25 cellular contexts compared by ENCODE assay signal in genomic region chr6:38156818-38157565, GRCh38.
"Had no signal": no experiment of that assay in that cellular context is flagged by ENCODE, and none has a peak within 500 bp of the region (broad histone marks: within the 10 kb centered on the region; RNA-seq: fewer than 3 reads in every experiment).

No MANE protein-coding gene starts in this region.

- H3K9me3 ChIP-seq: adrenal gland, body of pancreas, colonic mucosa, left ventricle myocardium inferior, right atrium auricular region had no signal

- H3K27ac Mint-ChIP-seq: activated B cell treated with CpG ODN at 0.5 μM for 24 hours; activated CD4-positive, alpha-beta T cell treated with anti-CD3 and anti-CD28 coated beads for 36 hours; activated naive CD8-positive, alpha-beta T cell treated with anti-CD3 and anti-CD28 coated beads for 36 hours; T-cell; T-helper 2 cell treated with Interferon-gamma antibody and Interleukin-4, amounts not matched to agents 5 μg/mL and 100 μg/mL, for 36 hours had no signal

- H3K4me1 Mint-ChIP-seq: activated B cell treated with CpG ODN at 0.5 μM for 24 hours; activated CD4-positive, alpha-beta T cell treated with anti-CD3 and anti-CD28 coated beads for 36 hours; activated naive CD8-positive, alpha-beta T cell treated with anti-CD3 and anti-CD28 coated beads for 36 hours had no signal

- DNase-seq: activated B cell treated with CpG ODN at 0.5 μM for 24 hours; activated CD4-positive, alpha-beta T cell treated with anti-CD3 and anti-CD28 coated beads for 36 hours; activated CD4-positive, alpha-beta T cell treated with anti-CD3 and anti-CD28 coated beads, Interleukin-2, amount 50 U/mL, for 48 hours; activated CD8-positive, alpha-beta memory T cell treated with anti-CD3 and anti-CD28 coated beads for 24 hours; activated naive CD4-positive, alpha-beta T cell; activated naive CD8-positive, alpha-beta T cell treated with anti-CD3 and anti-CD28 coated beads for 36 hours; activated T-cell treated with anti-CD3 and anti-CD28 coated beads, Interleukin-2, amount 50 U/mL, for 1 hour; adrenal gland; aorta; body of pancreas; cerebellar nuclear complex; colonic mucosa; effector CD8-positive, alpha-beta T cell; glutamatergic neuron; left ventricle myocardium inferior; mammary epithelial cell; midbrain; naive thymus-derived CD4-positive, alpha-beta T cell; stimulated activated CD4-positive, alpha-beta T cell treated with anti-CD3 and anti-CD28 coated beads, Interleukin-15, amount 100 ng/mL, for 24 hours; stimulated activated CD4-positive, alpha-beta T cell treated with anti-CD3 and anti-CD28 coated beads, Interleukin-2, amount 100 ng/mL, for 24 hours; stimulated activated naive CD4-positive, alpha-beta T cell; T-cell had no signal

- H3K27me3 ChIP-seq: adrenal gland, body of pancreas, colonic mucosa, right atrium auricular region, tibial nerve had no signal

- H3K4me1 ChIP-seq: adrenal gland, colonic mucosa had no signal

- H3K36me3 ChIP-seq: colonic mucosa had no signal

- H3K4me3 ChIP-seq: adrenal gland, body of pancreas, colonic mucosa, left ventricle myocardium inferior, right atrium auricular region, tibial nerve had no signal

- ATAC-seq: activated CD4-positive, alpha-beta T cell treated with anti-CD3 and anti-CD28 coated beads for 36 hours; body of pancreas; naive thymus-derived CD4-positive, alpha-beta T cell; T-cell had no signal

- H3K4me3 Mint-ChIP-seq: activated B cell treated with CpG ODN at 0.5 μM for 24 hours; activated CD4-positive, alpha-beta T cell treated with anti-CD3 and anti-CD28 coated beads for 36 hours; activated naive CD8-positive, alpha-beta T cell treated with anti-CD3 and anti-CD28 coated beads for 36 hours; naive thymus-derived CD4-positive, alpha-beta T cell; T-cell; T-helper 2 cell treated with Interferon-gamma antibody and Interleukin-4, amounts not matched to agents 5 μg/mL and 100 μg/mL, for 36 hours had no signal

- H3K9me3 Mint-ChIP-seq: activated B cell treated with CpG ODN at 0.5 μM for 24 hours; activated naive CD8-positive, alpha-beta T cell treated with anti-CD3 and anti-CD28 coated beads for 36 hours; T-helper 2 cell treated with Interferon-gamma antibody and Interleukin-4, amounts not matched to agents 5 μg/mL and 100 μg/mL, for 36 hours had no signal

- H3K27me3 Mint-ChIP-seq: activated B cell treated with CpG ODN at 0.5 μM for 24 hours; activated CD4-positive, alpha-beta T cell treated with anti-CD3 and anti-CD28 coated beads for 36 hours; activated naive CD8-positive, alpha-beta T cell treated with anti-CD3 and anti-CD28 coated beads for 36 hours; naive thymus-derived CD4-positive, alpha-beta T cell; T-cell had no signal
